9 cellular contexts compared by ENCODE assay signal in the genomic region with DNA sequence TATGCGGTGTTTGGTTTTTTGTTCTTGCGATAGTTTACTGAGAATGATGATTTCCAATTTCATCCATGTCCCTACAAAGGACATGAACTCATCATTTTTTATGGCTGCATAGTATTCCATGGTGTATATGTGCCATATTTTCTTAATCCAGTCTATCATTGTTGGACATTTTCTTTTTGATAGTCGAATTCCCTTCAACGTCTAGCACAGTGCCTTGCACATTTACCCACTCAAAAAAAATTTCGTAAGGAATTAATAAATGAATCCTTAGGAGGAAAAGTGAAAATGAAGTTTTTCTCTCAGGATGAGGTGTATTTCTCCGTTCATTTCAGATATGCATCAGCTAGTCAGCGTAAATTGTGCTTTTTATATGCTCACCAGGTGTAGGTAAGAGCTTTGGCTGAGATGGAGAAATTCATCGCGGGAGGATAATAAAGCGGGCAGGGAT. TPM values are rescaled to one million over a fixed set of nuclear protein-coding genes. Genes with fewer than 3 reads are reported as not detected.
DNase-seq lines count a peak whose midpoint lies in the region; ATAC-seq and TF ChIP-seq lines count a peak whose summit lies in the region.
"Not testable (repeated sequence)": the region's sequence is repeated elsewhere in the genome, so short reads cannot be mapped to it uniquely, and the experiment has no call there.
"Had no signal": no experiment of that assay in that cellular context is flagged by ENCODE, and none has a peak within 500 bp of the region (broad histone marks: within the 10 kb centered on the region; RNA-seq: fewer than 3 reads in every experiment).

No MANE protein-coding gene starts in this region.

- peak overlapping the region; percentile 74 for H3K4me2 ChIP-seq in OCI-LY7 (ENCODE audit: low read length)

- 14 to 28% (median 19%) methylated on average over 8 to 10 of the region's 10 CpGs for WGBS in heart left ventricle, 4 donors

- intact Hi-C loops in OCI-LY7 (cut with micrococcal nuclease; ENCODE audit: unreplicated experiment), result loop anchor here (10.0 kb wide), 1 partner anchor 567 kb away; a partner anchor contains a TSS
- intact Hi-C loops in heart left ventricle (cut with DNase I), result not testable (repeated sequence)

- not testable (repeated sequence) for TF ChIP-seq POLR2A in heart left ventricle (IDR thresholded peaks at IDR 0.05)

- H3K79me2 ChIP-seq in OCI-LY7 (ENCODE audit: insufficient read depth, low read depth, low read length), result peaks cover 41% of the 10 kb centered on the region

- not testable (repeated sequence) for H3K9me2 ChIP-seq in OCI-LY7 (ENCODE audit: insufficient read depth, low read length)

- peaks cover 37% of the 10 kb centered on the region for H3K27me3 Mint-ChIP-seq in activated T-cell treated with anti-CD3 and anti-CD28 coated beads, Interleukin-2, amount 50 U/mL, for 24 hours
- H3K27me3 Mint-ChIP-seq in chondrocyte (ENCODE audit: low read depth), result not testable (repeated sequence)

- H3K27me3 ChIP-seq in heart left ventricle (peaks cover 0 to 17% (median 2%) of the 10 kb centered on the region in 9 donors), mucosa of stomach (ENCODE audit: control insufficient read depth, insufficient read depth, low read length) (peaks cover 18% of the 10 kb centered on the region)

- peaks cover 38% of the 10 kb centered on the region for H3K4me1 Mint-ChIP-seq in activated T-cell treated with anti-CD3 and anti-CD28 coated beads, Interleukin-2, amount 50 U/mL, for 24 hours (ENCODE audit: low read depth)
- peaks cover 34% of the 10 kb centered on the region for H3K4me1 Mint-ChIP-seq in chondrocyte (ENCODE audit: low read depth)

- peaks cover 29% of the 10 kb centered on the region for H3K4me1 ChIP-seq in OCI-LY7 (ENCODE audit: insufficient read depth, low read length, poor library complexity, severe bottlenecking)
- peaks cover 0 to 27% (median 4%) of the 10 kb centered on the region in 12 donors for H3K4me1 ChIP-seq in heart left ventricle
- H3K4me1 ChIP-seq in mucosa of stomach (ENCODE audit: control insufficient read depth, insufficient read depth, low read length), result peaks cover 14% of the 10 kb centered on the region

- H3K36me3 ChIP-seq in OCI-LY7 (ENCODE audit: insufficient read depth, low read length), result peaks cover 29% of the 10 kb centered on the region; the same call in 1 of the 2 replicates
- H3K36me3 ChIP-seq in heart left ventricle; mucosa of stomach (ENCODE audit: control insufficient read depth, insufficient read depth, low read length): not testable (repeated sequence)

- H3K4me3 ChIP-seq in GM12864 (ENCODE audit: low read depth, low read length) (peak overlapping the region; percentile 65), OCI-LY7 (ENCODE audit: low read depth, low read length, poor library complexity, severe bottlenecking) (peak overlapping the region; percentile 90), heart left ventricle (peak overlapping the region; percentile 22 to 71 (median 58)), mucosa of stomach (ENCODE audit: low read length) (peak overlapping the region; percentile 74), skeletal muscle cell (ENCODE audit: low read depth, low read length) (peak overlapping the region; percentile 99)

- H3K27ac Mint-ChIP-seq in activated T-cell treated with anti-CD3 and anti-CD28 coated beads, Interleukin-2, amount 50 U/mL, for 24 hours, result peak overlapping the region; percentile 91
- peak overlapping the region; percentile 97 for H3K27ac Mint-ChIP-seq in chondrocyte (ENCODE audit: unreplicated experiment)

- POLR2A ChIA-PET in OCI-LY7 (lab: Charles Lee), result interaction anchor here (1.1 to 1.4 kb wide), 2 partner anchors 19 to 41 kb away, joined by 5 read pairs; no protein-coding TSS in a partner anchor

- H3K36me3 Mint-ChIP-seq in activated T-cell treated with anti-CD3 and anti-CD28 coated beads, Interleukin-2, amount 50 U/mL, for 24 hours (ENCODE audit: low read depth), result peaks cover 24% of the 10 kb centered on the region
- not testable (repeated sequence) for H3K36me3 Mint-ChIP-seq in chondrocyte (ENCODE audit: low read depth)

- H3K9me3 Mint-ChIP-seq in activated T-cell treated with anti-CD3 and anti-CD28 coated beads, Interleukin-2, amount 50 U/mL, for 24 hours; chondrocyte (ENCODE audit: low read depth): not testable (repeated sequence)

- CTCF ChIA-PET in OCI-LY7 (lab: Charles Lee; ENCODE audit: unreplicated experiment), result interaction anchor here (0.6 kb wide), 1 partner anchor 99 kb away, joined by 3 read pairs; no protein-coding TSS in a partner anchor

- not testable (repeated sequence) for DNase-seq in GM12864 (ENCODE audit: low read depth); OCI-LY7 (ENCODE audit: low spot score); activated T-cell treated with anti-CD3 and anti-CD28 coated beads, Interleukin-2, amount 50 U/mL, for 24 hours; chondrocyte (ENCODE audit: low spot score); heart left ventricle; skeletal muscle cell (ENCODE audit: low read depth)

- not testable (repeated sequence) for H3K9me3 ChIP-seq in OCI-LY7 (ENCODE audit: low read length); heart left ventricle; mucosa of stomach (ENCODE audit: control insufficient read depth, low read length)

- H3K9ac ChIP-seq in mucosa of stomach (ENCODE audit: low read length), result not testable (repeated sequence)

- peak overlapping the region; percentile 89 for H2AFZ ChIP-seq in OCI-LY7 (ENCODE audit: low read length)

- H3K27ac ChIP-seq in OCI-LY7 (ENCODE audit: low read depth, low read length, poor library complexity, severe bottlenecking); heart left ventricle: not testable (repeated sequence)

- peaks cover 18% of the 10 kb centered on the region for H4K20me1 ChIP-seq in OCI-LY7 (ENCODE audit: insufficient read depth, low read length)

- ATAC-seq in heart left ventricle, result not testable (repeated sequence)

- not testable (repeated sequence) for TF ChIP-seq CTCF in GM12864 (IDR thresholded peaks at IDR 0.05; ENCODE audit: low read depth, low read length, missing control alignments); OCI-LY7 (conservative IDR thresholded peaks at IDR 0.05; ENCODE audit: low read length); chondrocyte (IDR thresholded peaks at IDR 0.05); heart left ventricle (IDR thresholded peaks at IDR 0.05)

- peak overlapping the region; percentile 93 for H3K4me3 Mint-ChIP-seq in activated T-cell treated with anti-CD3 and anti-CD28 coated beads, Interleukin-2, amount 50 U/mL, for 24 hours
- H3K4me3 Mint-ChIP-seq in chondrocyte (ENCODE audit: unreplicated experiment), result peak overlapping the region; percentile 97

- BruUV-seq in OCI-LY7 (replicated peaks; lab: Mats Ljungman, UMichigan), result TSS peak; percentile 88

RNA-seq across cellular contexts. Expression of a gene that starts 0.4 kb away (rescaled TPM):
- total RNA-seq in OCI-LY7 (2014; rRNA removed; shearing (Covaris generic)), result 283 and 287 TPM in 2 replicates
- total RNA-seq in OCI-LY7 (2022) (451 and 506 TPM in 2 replicates), chondrocyte (65.8 to 300 TPM (median 274 TPM) in 3 replicates), heart left ventricle (10 to 100 TPM in 2 of 9 donors, 1 to 10 TPM in 7; 2.8 to 39.6 (median 5.2) TPM)
- 10 to 100 TPM in 1 of 2 donors, 1 to 10 TPM in 1; 3.0 to 16.5 TPM for polyA plus RNA-seq in heart left ventricle

RNA-seq across cellular contexts. Expression of a gene that starts 57.3 kb away (rescaled TPM):
- total RNA-seq in OCI-LY7 (2014; rRNA removed; shearing (Covaris generic)), result not detected in 2 replicates
- total RNA-seq in OCI-LY7 (2022) (not detected in 2 replicates), chondrocyte (not detected in 3 replicates), heart left ventricle (100 to 1,000 TPM in 2 of 9 donors, 10 to 100 TPM in 3, 1 to 10 TPM in 3, under 1 TPM in 1; 0.42 to 504 (median 15.5) TPM)
- 10 to 100 TPM in 1 of 2 donors, under 1 TPM in 1; 0.97 to 46.9 TPM for polyA plus RNA-seq in heart left ventricle
- total RNA-seq: dermis microvascular lymphatic vessel endothelial cell, pulmonary artery endothelial cell had no signal
